In the genomic region with DNA sequence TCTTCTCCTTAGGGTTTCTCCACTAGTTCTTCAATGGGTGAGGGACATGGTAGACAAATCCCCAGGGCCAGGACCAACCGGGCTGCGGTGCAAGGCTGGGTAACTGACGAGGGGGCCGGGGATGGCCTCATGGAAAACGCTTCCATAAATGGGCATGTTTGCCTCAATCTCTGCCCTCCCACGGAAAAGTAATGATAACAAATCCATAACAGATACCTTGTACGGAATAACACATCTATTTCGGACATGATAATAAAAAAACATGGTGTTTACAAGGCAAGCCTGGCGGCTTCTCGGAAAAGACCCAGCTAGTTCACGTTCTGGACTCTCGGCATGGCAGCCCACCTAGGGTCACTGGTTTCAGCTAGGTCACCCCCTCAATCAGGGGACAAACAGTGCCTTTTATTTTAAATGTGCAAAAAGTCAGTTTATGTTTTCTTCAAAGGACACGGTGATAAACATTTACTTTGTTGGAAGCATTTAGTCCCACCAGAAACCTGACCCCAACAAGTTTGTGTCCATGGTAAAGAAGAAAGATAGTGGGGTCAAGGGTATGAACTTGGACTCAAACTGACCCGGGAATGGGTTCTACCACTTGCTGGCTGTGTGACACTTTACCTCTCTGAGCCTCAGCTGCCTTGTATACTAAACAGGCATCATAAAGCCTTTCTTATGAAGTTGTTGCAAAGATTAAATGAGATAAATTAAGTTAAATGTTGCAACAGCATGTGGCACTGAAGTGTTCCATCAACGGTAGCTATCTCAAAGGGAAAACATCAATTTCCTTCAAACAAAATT, we compare ENCODE assay signal across 18 cellular contexts. TPM values are rescaled to one million over a fixed set of nuclear protein-coding genes. Genes with fewer than 3 reads are reported as not detected.
A peak's percentile ranks its signal among the peaks of the same experiment; 100 is the strongest.
DNase-seq lines count a peak whose midpoint lies in the region; FAIRE-seq and TF ChIP-seq lines count a peak whose summit lies in the region.
"Had no signal": no experiment of that assay in that cellular context is flagged by ENCODE, and none has a peak within 500 bp of the region (broad histone marks: within the 10 kb centered on the region; RNA-seq: fewer than 3 reads in every experiment).

No MANE protein-coding gene starts in this region.

- H3K27me3 ChIP-seq in ascending aorta (no peaks in the 10 kb centered on the region), sigmoid colon (peaks cover 0 to 4% (median 4%) of the 10 kb centered on the region in 3 donors), MG63 (peaks cover 21% of the 10 kb centered on the region)

- H3K36me3 ChIP-seq in HEK293 (ENCODE audit: control insufficient read depth in 2 of 2, insufficient read depth in 1 of 2, low read length in 2 of 2): no peaks in the 10 kb centered on the region
- peaks cover 8 to 9% of the 10 kb centered on the region in 2 donors for H3K36me3 ChIP-seq in ascending aorta
- peaks cover 14 to 42% (median 20%) of the 10 kb centered on the region in 4 donors for H3K36me3 ChIP-seq in sigmoid colon
- no peaks in the 10 kb centered on the region for H3K36me3 ChIP-seq in MG63
- H3K36me3 ChIP-seq: left lung had no signal

- peak; percentile 12 to 68 (median 48) for TF ChIP-seq EP300 in sigmoid colon (IDR thresholded peaks at IDR 0.05)

- H3K27ac ChIP-seq in HEK293 (ENCODE audit: extremely low read depth, low read depth, low read length) (no peak overlapping the region), ascending aorta (peak overlapping the region; percentile 88 to 92), sigmoid colon (peak overlapping the region; percentile 95 to 98 (median 96))
- H3K27ac ChIP-seq: left lung, PC-9 had no signal

- WGBS in sigmoid colon, 2 donors: 61 to 65% methylated on average over 15 of the region's 15 CpGs

- FAIRE-seq in GM12891 (lab: Jason Lieb, UNC): peak; percentile 50
- no peak for FAIRE-seq in frontal cortex (lab: Jason Lieb, UNC)

- no peaks in the 10 kb centered on the region for H3K9me3 Mint-ChIP-seq in type B pancreatic cell
- no peaks in the 10 kb centered on the region for H3K9me3 Mint-ChIP-seq in progenitor cell of endocrine pancreas (ENCODE audit: low read depth)
- H3K9me3 Mint-ChIP-seq: GM23338, neural crest cell, WTC11 had no signal

- POLR2A ChIA-PET in HEK293 (lab: Yijun Ruan, JAX): no interaction called here

- TF ChIP-seq POLR2A in GM12891 (IDR thresholded peaks at IDR 0.05; ENCODE audit: low read depth, low read length): no peak
- TF ChIP-seq POLR2A in sigmoid colon (IDR thresholded peaks at IDR 0.05): no peak

- H3K4me1 ChIP-seq in HEK293 (ENCODE audit: control insufficient read depth, insufficient read depth, low read length) (0 out of 2 replicates have a peak, but pooled peaks cover 2% of the 10 kb centered on the region), ascending aorta (peaks cover 0 to 18% of the 10 kb centered on the region in 2 donors), sigmoid colon (peaks cover 0 to 40% (median 25%) of the 10 kb centered on the region in 4 donors)

- H3K4me3 Mint-ChIP-seq in type B pancreatic cell: no peak overlapping the region
- no peak overlapping the region for H3K4me3 Mint-ChIP-seq in progenitor cell of endocrine pancreas (ENCODE audit: low read depth)
- H3K4me3 Mint-ChIP-seq: neural crest cell had no signal

- H3K36me3 Mint-ChIP-seq in type B pancreatic cell (peaks cover 3% of the 10 kb centered on the region), progenitor cell of endocrine pancreas (ENCODE audit: insufficient read depth) (no peaks in the 10 kb centered on the region)
- H3K36me3 Mint-ChIP-seq: WTC11 had no signal

- H3K27me3 Mint-ChIP-seq in type B pancreatic cell (peaks cover 71% of the 10 kb centered on the region), progenitor cell of endocrine pancreas (peaks cover 57% of the 10 kb centered on the region)

- H3K4me1 Mint-ChIP-seq in type B pancreatic cell (ENCODE audit: unreplicated experiment) (peaks cover 5% of the 10 kb centered on the region), progenitor cell of endocrine pancreas (ENCODE audit: low read depth) (peaks cover 2% of the 10 kb centered on the region)

- no peak overlapping the region for H3K27ac Mint-ChIP-seq in type B pancreatic cell
- no peak overlapping the region for H3K27ac Mint-ChIP-seq in progenitor cell of endocrine pancreas
- H3K27ac Mint-ChIP-seq: GM23338, WTC11 had no signal

- H3K4me3 ChIP-seq in HEK293 (ENCODE audit: low read depth, low read length): no peak overlapping the region
- H3K4me3 ChIP-seq in ascending aorta: peak overlapping the region; percentile 71 to 92
- peak overlapping the region; percentile 51 to 70 (median 68) for H3K4me3 ChIP-seq in sigmoid colon
- H3K4me3 ChIP-seq in MG63: no peak overlapping the region
- H3K4me3 ChIP-seq: GM23338, PC-9 had no signal

- TF ChIP-seq CTCF in HEK293 (tag by site-specific recombination; IDR thresholded peaks at IDR 0.05) (no peak), ascending aorta (IDR thresholded peaks at IDR 0.05) (no peak), sigmoid colon (IDR thresholded peaks at IDR 0.05) (no peak), type B pancreatic cell (conservative IDR thresholded peaks at IDR 0.05) (no peak), progenitor cell of endocrine pancreas (IDR thresholded peaks at IDR 0.05; ENCODE audit: unreplicated experiment) (no peak)

- intact Hi-C loops in ascending aorta (cut with DNase I) (loop anchor here (5.0 kb wide), 3 partner anchors 33 to 167 kb away; no protein-coding TSS in a partner anchor), sigmoid colon (cut with DNase I) (loop anchor here (5.0 kb wide), 2 partner anchors 207 to 272 kb away; no protein-coding TSS in a partner anchor)

- H3K9me3 ChIP-seq in HEK293 (ENCODE audit: control insufficient read depth, insufficient read depth, low read depth, low read length) (no peaks in the 10 kb centered on the region), ascending aorta (no peaks in the 10 kb centered on the region), sigmoid colon (no peaks in the 10 kb centered on the region), MG63 (no peaks in the 10 kb centered on the region)
- H3K9me3 ChIP-seq: left lung had no signal

- CTCF ChIA-PET in HEK293 (lab: Yijun Ruan, JAX): interaction anchor here (0.6 to 1.4 kb wide), 2 partner anchors 28 to 32 kb away, joined by 4 read pairs; no protein-coding TSS in a partner anchor

- DNase-seq in GM12891 (ENCODE audit: insufficient read length, low spot score) (no peak), ascending aorta (ENCODE audit: low spot score in 2 of 2) (peak in 1 of 2 donors; percentile 80), sigmoid colon (peak; percentile 86), MG63 (no peak), frontal cortex (ENCODE audit: low spot score in 2 of 2) (no peak), type B pancreatic cell (ENCODE audit: extremely low spot score, unreplicated experiment) (no peak), progenitor cell of endocrine pancreas (ENCODE audit: low spot score, unreplicated experiment) (no peak)
- DNase-seq: activated T-cell treated with anti-CD3 and anti-CD28 coated beads for 4 hours, DMS 273 treated with DMSO at 0.1 percent for 48 hours, left lung, MV-4-11, NCI-H226, PC-9 had no signal

TF ChIP-seq in GM12891, 5 proteins besides CTCF, POLR2A, EP300 and RAD21:
- TF ChIP-seq TAF1 (IDR thresholded peaks at IDR 0.05; ENCODE audit: low read depth, low read length) (no peak), SPI1 (IDR thresholded peaks at IDR 0.05; ENCODE audit: low read depth, low read length) (no peak), POLR2AphosphoS5 (IDR thresholded peaks at IDR 0.05; ENCODE audit: low read depth, low read length) (no peak), PAX5 (IDR thresholded peaks at IDR 0.05; ENCODE audit: insufficient read depth, low read length, severe bottlenecking) (no peak), POU2F2 (IDR thresholded peaks at IDR 0.05; ENCODE audit: low read depth, low read length) (no peak)
TF ChIP-seq in GM12891: peak in this region for 0.

TF ChIP-seq in HEK293, 187 proteins besides CTCF, POLR2A, EP300 and RAD21 (continues in another document):
- peak; percentile 93 for TF ChIP-seq ZNF664 (tag by site-specific recombination; IDR thresholded peaks at IDR 0.05)
- no peak for TF ChIP-seq ZBTB44 (tag by site-specific recombination; IDR thresholded peaks at IDR 0.05)
- TF ChIP-seq BCL11B (tag by site-specific recombination; IDR thresholded peaks at IDR 0.05; ENCODE audit: low read depth): no peak
- no peak for TF ChIP-seq ZNF24 (tag by site-specific recombination; IDR thresholded peaks at IDR 0.05)
- TF ChIP-seq MYNN (tag by site-specific recombination; IDR thresholded peaks at IDR 0.05; ENCODE audit: borderline replicate concordance): no peak
- no peak for TF ChIP-seq ZNF629 (tag by site-specific recombination; IDR thresholded peaks at IDR 0.05)

RNA-seq across cellular contexts. Expression of gene MYH11, which starts 1.7 kb away (rescaled TPM):
- 0.76 TPM for polyA plus RNA-seq in GM12891 (2012; ENCODE audit: low read depth, missing spikeins)
- 694 TPM for total RNA-seq in ascending aorta
- total RNA-seq in sigmoid colon: over 10,000 TPM in 1 of 4 donors, 1,000 to 10,000 TPM in 3; 4,282 to 11,818 (median 7,071) TPM
- 100 to 1,000 TPM in 1 of 3 donors, 10 to 100 TPM in 1, 1 to 10 TPM in 1; 5.1 to 262 (median 31.8) TPM for polyA plus RNA-seq in sigmoid colon
- 0.03 TPM in 1 of 2 replicates, not detected in the other for total RNA-seq in MG63 (2014; rRNA removed; shearing (Covaris generic); ENCODE audit: low replicate concordance)
- total RNA-seq in frontal cortex: 1.2 TPM
- 0.43 TPM in 1 of 2 replicates, not detected in the other for total RNA-seq in type B pancreatic cell (ENCODE audit: low replicate concordance)
- 0.31 TPM in 1 of 2 replicates, not detected in the other for total RNA-seq in progenitor cell of endocrine pancreas
- total RNA-seq: HT-29 had no signal

RNA-seq across cellular contexts. Expression of gene CEP20, which starts 33.3 kb away (rescaled TPM):
- 18.7 TPM for polyA plus RNA-seq in GM12891 (2012; ENCODE audit: low read depth, missing spikeins)
- total RNA-seq in ascending aorta: 7.6 TPM
- 10 to 100 TPM; 29.5 to 44.2 (median 34.7) TPM for total RNA-seq in sigmoid colon
- polyA plus RNA-seq in sigmoid colon: 10 to 100 TPM; 23.9 to 34.9 (median 30.6) TPM
- total RNA-seq in MG63 (2014; rRNA removed; shearing (Covaris generic); ENCODE audit: low replicate concordance): 110 and 122 TPM in 2 replicates
- 44.8 TPM for total RNA-seq in frontal cortex
- 21.1 and 25.4 TPM in 2 replicates for total RNA-seq in type B pancreatic cell (ENCODE audit: low replicate concordance)
- total RNA-seq in progenitor cell of endocrine pancreas: 20.9 and 23.8 TPM in 2 replicates

Comparison
In these comparisons a context has a peak if more than half of its experiments do, and no peak if none do; other contexts are left out.
1. H3K4me3 ChIP-seq: peak in ascending aorta (2 of 2) and sigmoid colon (4 of 4); none in HEK293 (single experiment) and MG63 (single experiment).
2. RNA of gene MYH11, which starts 1.7 kb away (total RNA-seq): 4,282 to 11,818 TPM in sigmoid colon and 694 TPM in ascending aorta (single experiment); 1.2 TPM in frontal cortex (single experiment), 0.43 TPM in type B pancreatic cell, 0.31 TPM in progenitor cell of endocrine pancreas and 0.03 TPM in MG63; every median in the first group is over 100 times any median in the second.